In genomic region chr9:131397100-131397790, GRCh38 we compare ENCODE assay signal across 8 cellular contexts. TPM values are rescaled to one million over a fixed set of nuclear protein-coding genes. Genes with fewer than 3 reads are reported as not detected.
DNase-seq lines count a peak whose midpoint lies in the region; ATAC-seq and TF ChIP-seq lines count a peak whose summit lies in the region.

No MANE protein-coding gene starts in this region.

- peaks cover 27 to 83% (median 76%) of the 10 kb centered on the region in 9 donors for H3K4me1 ChIP-seq in heart right ventricle
- peaks cover 70% of the 10 kb centered on the region for H3K4me1 ChIP-seq in upper lobe of right lung
- peaks cover 26% of the 10 kb centered on the region for H3K4me1 ChIP-seq in ovary (ENCODE audit: insufficient read depth)

- TF ChIP-seq EP300 in ovary (IDR thresholded peaks at IDR 0.05), result no peak

- H3K9me3 Mint-ChIP-seq in activated naive CD8-positive, alpha-beta T cell treated with anti-CD3 and anti-CD28 coated beads, Interleukin-2, amount 50 U/mL, for 24 hours, result no peaks in the 10 kb centered on the region

- intact Hi-C loops in heart right ventricle (cut with DNase I), result loop anchor here in 2 of 10 donors (10.0 kb wide), 1 partner anchor 78 kb away; no protein-coding TSS in a partner anchor
- intact Hi-C loops in left ventricle myocardium superior (cut with micrococcal nuclease), result no loop called here
- intact Hi-C loops in upper lobe of right lung (cut with DNase I), result no loop called here
- intact Hi-C loops in ovary (cut with DNase I), result no loop called here

- H3K36me3 ChIP-seq in heart right ventricle, result no peaks in the 10 kb centered on the region
- no peaks in the 10 kb centered on the region for H3K36me3 ChIP-seq in upper lobe of right lung
- H3K36me3 ChIP-seq in ovary, result no peaks in the 10 kb centered on the region

- H3K4me3 Mint-ChIP-seq in activated naive CD8-positive, alpha-beta T cell treated with anti-CD3 and anti-CD28 coated beads, Interleukin-2, amount 50 U/mL, for 24 hours, result peak overlapping the region; percentile 93

- no peak for DNase-seq in heart right ventricle
- DNase-seq in left ventricle myocardium superior, result no peak
- DNase-seq in activated naive CD8-positive, alpha-beta T cell treated with anti-CD3 and anti-CD28 coated beads, Interleukin-2, amount 50 U/mL, for 24 hours, result no peak
- peak; percentile 47 for DNase-seq in kidney tubule cell (ENCODE audit: low spot score)
- no peak for DNase-seq in upper lobe of right lung
- no peak for DNase-seq in ovary
- no peak for DNase-seq in GM19238 (ENCODE audit: insufficient read length, low spot score)

- ATAC-seq in heart right ventricle (no peak), left ventricle myocardium superior (no peak), upper lobe of right lung (no peak), GM21447 (IDR thresholded peaks at IDR 0.05; ENCODE audit: unreplicated experiment) (no peak)
- ATAC-seq in activated naive CD8-positive, alpha-beta T cell treated with anti-CD3 and anti-CD28 coated beads, Interleukin-2, amount 50 U/mL, for 24 hours, result no peak

- H3K27me3 ChIP-seq in heart right ventricle, result no peaks in the 10 kb centered on the region
- H3K27me3 ChIP-seq in upper lobe of right lung, result no peaks in the 10 kb centered on the region
- H3K27me3 ChIP-seq in ovary, result no peaks in the 10 kb centered on the region

- peak overlapping the region; percentile 76 for H3K27ac Mint-ChIP-seq in activated naive CD8-positive, alpha-beta T cell treated with anti-CD3 and anti-CD28 coated beads, Interleukin-2, amount 50 U/mL, for 24 hours

- H3K4me3 ChIP-seq in heart right ventricle (peak overlapping the region in 4 of 10 donors; percentile 58 to 76 (median 72)), upper lobe of right lung (peak overlapping the region; percentile 66), ovary (no peak overlapping the region)

- H3K9me3 ChIP-seq in heart right ventricle (no peaks in the 10 kb centered on the region), upper lobe of right lung (no peaks in the 10 kb centered on the region), ovary (no peaks in the 10 kb centered on the region)

- peaks cover 74% of the 10 kb centered on the region for H3K4me1 Mint-ChIP-seq in activated naive CD8-positive, alpha-beta T cell treated with anti-CD3 and anti-CD28 coated beads, Interleukin-2, amount 50 U/mL, for 24 hours

- no peak for TF ChIP-seq CTCF in heart right ventricle (IDR thresholded peaks at IDR 0.05)
- TF ChIP-seq CTCF in upper lobe of right lung (IDR thresholded peaks at IDR 0.05), result no peak
- no peak for TF ChIP-seq CTCF in ovary (IDR thresholded peaks at IDR 0.05)

- TF ChIP-seq POLR2A in ovary (IDR thresholded peaks at IDR 0.05), result no peak

- WGBS in heart right ventricle, 2 donors, result 26 to 29% methylated on average over 8 of the region's 8 CpGs
- WGBS in ovary, 3 donors, result 18 to 23% (median 21%) methylated on average over 8 of the region's 8 CpGs

- H3K27ac ChIP-seq in heart right ventricle (peak overlapping the region in 8 of 10 donors; percentile 44 to 99 (median 96)), upper lobe of right lung (peak overlapping the region; percentile 72), ovary (peak overlapping the region in 1 of 2 donors; percentile 14)

- no peaks in the 10 kb centered on the region for H3K27me3 Mint-ChIP-seq in activated naive CD8-positive, alpha-beta T cell treated with anti-CD3 and anti-CD28 coated beads, Interleukin-2, amount 50 U/mL, for 24 hours

- peaks cover 22% of the 10 kb centered on the region for H3K36me3 Mint-ChIP-seq in activated naive CD8-positive, alpha-beta T cell treated with anti-CD3 and anti-CD28 coated beads, Interleukin-2, amount 50 U/mL, for 24 hours (ENCODE audit: low read depth)

RNA-seq across cellular contexts. Expression of gene PRRC2B, which starts 3.4 kb away (rescaled TPM):
- total RNA-seq in heart right ventricle, result 100 to 1,000 TPM; 107 to 153 (median 132) TPM
- 10 to 100 TPM; 26.4 to 77.1 TPM for polyA plus RNA-seq in heart right ventricle
- total RNA-seq in left ventricle myocardium superior, result 144 TPM
- total RNA-seq in upper lobe of right lung, result 190 TPM
- total RNA-seq in ovary, result 100 to 1,000 TPM in 6 of 7 donors, 10 to 100 TPM in 1; 97.6 to 319 (median 244) TPM
- polyA plus RNA-seq in ovary, result 100 to 1,000 TPM in 1 of 2 donors, 10 to 100 TPM in 1; 86.7 to 182 TPM
